In genomic region chr4:6137747-6138135, GRCh38 we compare ENCODE assay signal across 29 cellular contexts.
"Had no signal": no experiment of that assay in that cellular context is flagged by ENCODE, and none has a peak within 500 bp of the region (broad histone marks: within the 10 kb centered on the region; RNA-seq: fewer than 3 reads in every experiment).

No MANE protein-coding gene starts in this region.

- ATAC-seq: activated CD4-positive, alpha-beta T cell treated with anti-CD3 and anti-CD28 coated beads for 36 hours; activated naive CD8-positive, alpha-beta T cell treated with anti-CD3 and anti-CD28 coated beads, Interleukin-2, amount 50 U/mL, for 24 hours; activated T-cell treated with anti-CD3 and anti-CD28 coated beads, Interleukin-2, amount 50 U/mL, for 72 hours; body of pancreas; effector memory CD8-positive, alpha-beta T cell; foreskin keratinocyte; gastrocnemius medialis had no signal

- H3K36me3 ChIP-seq: adrenal gland, esophagus muscularis mucosa, gastrocnemius medialis had no signal

- H3K4me1 Mint-ChIP-seq: activated CD4-positive, alpha-beta T cell treated with anti-CD3 and anti-CD28 coated beads for 36 hours; activated naive CD8-positive, alpha-beta T cell treated with anti-CD3 and anti-CD28 coated beads for 36 hours had no signal

- H3K27ac Mint-ChIP-seq: activated CD4-positive, alpha-beta memory T cell treated with anti-CD3 and anti-CD28 coated beads for 36 hours; activated CD4-positive, alpha-beta T cell treated with anti-CD3 and anti-CD28 coated beads for 36 hours; activated CD4-positive, alpha-beta T cell treated with anti-CD3 and anti-CD28 coated beads, Interleukin-2, amount 10 ng/mL, durations not matched to agents 24 days and 14 days; activated naive CD8-positive, alpha-beta T cell treated with anti-CD3 and anti-CD28 coated beads for 36 hours; activated naive CD8-positive, alpha-beta T cell treated with anti-CD3 and anti-CD28 coated beads, Interleukin-2, amount 50 U/mL, for 24 hours; activated T-cell treated with anti-CD3 and anti-CD28 coated beads, Interleukin-2, amount 50 U/mL, for 24 hours; activated T-cell treated with anti-CD3 and anti-CD28 coated beads, Interleukin-2, amount 50 U/mL, for 72 hours; effector memory CD8-positive, alpha-beta T cell had no signal

- FAIRE-seq: colon had no signal

- H3K9me3 ChIP-seq: adrenal gland, body of pancreas, gastrocnemius medialis had no signal

- H3K9me3 Mint-ChIP-seq: activated CD4-positive, alpha-beta memory T cell treated with anti-CD3 and anti-CD28 coated beads for 36 hours; activated CD4-positive, alpha-beta T cell treated with anti-CD3 and anti-CD28 coated beads, Interleukin-2, amount 10 ng/mL, durations not matched to agents 24 days and 14 days; activated naive CD8-positive, alpha-beta T cell treated with anti-CD3 and anti-CD28 coated beads for 36 hours; activated naive CD8-positive, alpha-beta T cell treated with anti-CD3 and anti-CD28 coated beads, Interleukin-2, amount 50 U/mL, for 24 hours; activated T-cell treated with anti-CD3 and anti-CD28 coated beads, Interleukin-2, amount 50 U/mL, for 24 hours; activated T-cell treated with anti-CD3 and anti-CD28 coated beads, Interleukin-2, amount 50 U/mL, for 72 hours; effector memory CD8-positive, alpha-beta T cell had no signal

- DNase-seq: activated CD4-positive, alpha-beta memory T cell treated with anti-CD3 and anti-CD28 coated beads for 36 hours; activated CD4-positive, alpha-beta T cell treated with anti-CD3 and anti-CD28 coated beads for 36 hours; activated CD4-positive, alpha-beta T cell treated with anti-CD3 and anti-CD28 coated beads, Interleukin-2, amount 10 ng/mL, durations not matched to agents 24 days and 14 days; activated CD4-positive, CD25-positive, alpha-beta regulatory T cell; activated CD4-positive, CD25-positive, alpha-beta regulatory T cell treated with anti-CD3 and anti-CD28 coated beads, Interleukin-2, amount 50 U/mL, for 72 hours; activated CD8-positive, alpha-beta memory T cell treated with anti-CD3 and anti-CD28 coated beads, Interleukin-2, amount 50 U/mL, for 48 hours; activated gamma-delta T cell; activated naive CD4-positive, alpha-beta T cell; activated naive CD4-positive, alpha-beta T cell treated with anti-CD3 and anti-CD28 coated beads, Interleukin-2, amount 50 U/mL, for 16 hours; activated naive CD8-positive, alpha-beta T cell treated with anti-CD3 and anti-CD28 coated beads for 36 hours; activated naive CD8-positive, alpha-beta T cell treated with anti-CD3 and anti-CD28 coated beads, Interleukin-2, amount 50 U/mL, for 24 hours; activated T-cell treated with anti-CD3 and anti-CD28 coated beads for 4 hours; activated T-cell treated with anti-CD3 and anti-CD28 coated beads, Interleukin-2, amount 50 U/mL, for 24 hours; activated T-cell treated with anti-CD3 and anti-CD28 coated beads, Interleukin-2, amount 50 U/mL, for 72 hours; adrenal gland; amygdala; body of pancreas; cortex of kidney; dermis blood vessel endothelial cell; effector CD4-positive, alpha-beta T cell; effector memory CD8-positive, alpha-beta T cell; erythroblast; foreskin keratinocyte; gastrocnemius medialis; glutamatergic neuron; T-helper 1 cell; T-helper 2 cell had no signal

- H3K27me3 Mint-ChIP-seq: activated CD4-positive, alpha-beta memory T cell treated with anti-CD3 and anti-CD28 coated beads for 36 hours; activated CD4-positive, alpha-beta T cell treated with anti-CD3 and anti-CD28 coated beads for 36 hours; activated CD4-positive, alpha-beta T cell treated with anti-CD3 and anti-CD28 coated beads, Interleukin-2, amount 10 ng/mL, durations not matched to agents 24 days and 14 days; activated naive CD8-positive, alpha-beta T cell treated with anti-CD3 and anti-CD28 coated beads, Interleukin-2, amount 50 U/mL, for 24 hours; activated T-cell treated with anti-CD3 and anti-CD28 coated beads, Interleukin-2, amount 50 U/mL, for 24 hours; effector memory CD8-positive, alpha-beta T cell had no signal

- H3K4me3 ChIP-seq: adrenal gland, body of pancreas, esophagus muscularis mucosa, gastrocnemius medialis had no signal

- H3K27ac ChIP-seq: adrenal gland, body of pancreas, esophagus muscularis mucosa, foreskin keratinocyte, gastrocnemius medialis had no signal

- H3K4me1 ChIP-seq: adrenal gland, body of pancreas, esophagus muscularis mucosa, foreskin keratinocyte, gastrocnemius medialis had no signal

- H3K27me3 ChIP-seq: adrenal gland, body of pancreas, esophagus muscularis mucosa, foreskin keratinocyte, gastrocnemius medialis had no signal

- H3K4me3 Mint-ChIP-seq: activated CD4-positive, alpha-beta memory T cell treated with anti-CD3 and anti-CD28 coated beads for 36 hours; activated CD4-positive, alpha-beta T cell treated with anti-CD3 and anti-CD28 coated beads for 36 hours; activated CD4-positive, alpha-beta T cell treated with anti-CD3 and anti-CD28 coated beads, Interleukin-2, amount 10 ng/mL, durations not matched to agents 24 days and 14 days; activated naive CD8-positive, alpha-beta T cell treated with anti-CD3 and anti-CD28 coated beads for 36 hours; activated naive CD8-positive, alpha-beta T cell treated with anti-CD3 and anti-CD28 coated beads, Interleukin-2, amount 50 U/mL, for 24 hours; activated T-cell treated with anti-CD3 and anti-CD28 coated beads, Interleukin-2, amount 50 U/mL, for 24 hours; activated T-cell treated with anti-CD3 and anti-CD28 coated beads, Interleukin-2, amount 50 U/mL, for 72 hours; effector memory CD8-positive, alpha-beta T cell had no signal

- H3K36me3 Mint-ChIP-seq: activated CD4-positive, alpha-beta memory T cell treated with anti-CD3 and anti-CD28 coated beads for 36 hours; activated naive CD8-positive, alpha-beta T cell treated with anti-CD3 and anti-CD28 coated beads for 36 hours had no signal
